Comparison of ENCODE assay signal across 1 cellular context in genomic region chr1:197924516-197925123, GRCh38.
TF ChIP-seq lines count a peak whose summit lies in the region.

No MANE protein-coding gene starts in this region.

TF ChIP-seq in H1, 55 proteins besides CTCF, POLR2A, EP300 and RAD21 (continued from another document):
- TF ChIP-seq CHD7 (IDR thresholded peaks at IDR 0.05; ENCODE audit: insufficient replicate concordance, low read length) (no peak), SP4 (IDR thresholded peaks at IDR 0.05; ENCODE audit: low read length) (no peak), ZNF274 (IDR thresholded peaks at IDR 0.05; ENCODE audit: borderline replicate concordance, extremely low read depth, low read length) (no peak)
